ENCODE assay signal across 1 cellular context in the genomic region with DNA sequence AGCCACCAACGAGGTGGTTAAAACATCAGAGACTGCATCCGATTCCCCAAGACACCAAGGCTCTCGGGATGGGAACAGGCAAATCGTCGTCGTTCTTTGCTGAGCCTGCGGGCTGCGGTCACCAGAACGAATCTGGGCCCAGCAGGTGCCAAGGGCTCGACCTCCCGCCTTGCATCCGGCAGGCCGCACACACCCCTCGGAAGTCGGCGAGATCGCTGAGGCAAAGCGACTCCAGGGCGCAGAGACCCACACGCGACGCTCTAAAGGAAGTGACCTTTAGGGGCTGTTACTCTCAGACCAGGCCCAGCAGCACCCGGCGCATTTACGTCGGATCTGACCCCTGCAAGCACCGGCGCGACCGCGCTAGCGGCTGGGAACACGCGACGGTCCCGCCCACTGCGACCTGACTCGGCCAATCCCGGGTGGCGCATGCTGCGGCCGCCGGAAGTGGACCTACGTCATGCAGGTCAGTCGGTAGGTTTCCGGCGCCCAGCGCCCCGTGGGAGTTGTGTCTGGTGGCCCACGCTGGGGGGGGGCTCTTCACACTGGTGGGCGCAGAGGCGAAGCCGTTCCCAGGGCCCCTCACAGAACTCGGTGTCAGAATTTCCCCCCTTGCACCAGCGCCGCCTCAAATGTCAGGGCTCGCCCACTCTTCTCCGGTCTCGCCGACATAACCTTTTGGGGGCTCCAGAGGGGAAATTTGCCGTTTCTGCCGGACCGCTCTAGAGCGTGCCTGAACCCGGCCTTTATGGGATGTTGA.
A peak's percentile ranks its signal among the peaks of the same experiment; 100 is the strongest.
TF ChIP-seq lines count a peak whose summit lies in the region.

No MANE protein-coding gene starts in this region.

TF ChIP-seq in HepG2, 621 proteins besides CTCF, POLR2A, EP300 and RAD21 (continued from another document and continues in another):
- TF ChIP-seq, protein P1, sequence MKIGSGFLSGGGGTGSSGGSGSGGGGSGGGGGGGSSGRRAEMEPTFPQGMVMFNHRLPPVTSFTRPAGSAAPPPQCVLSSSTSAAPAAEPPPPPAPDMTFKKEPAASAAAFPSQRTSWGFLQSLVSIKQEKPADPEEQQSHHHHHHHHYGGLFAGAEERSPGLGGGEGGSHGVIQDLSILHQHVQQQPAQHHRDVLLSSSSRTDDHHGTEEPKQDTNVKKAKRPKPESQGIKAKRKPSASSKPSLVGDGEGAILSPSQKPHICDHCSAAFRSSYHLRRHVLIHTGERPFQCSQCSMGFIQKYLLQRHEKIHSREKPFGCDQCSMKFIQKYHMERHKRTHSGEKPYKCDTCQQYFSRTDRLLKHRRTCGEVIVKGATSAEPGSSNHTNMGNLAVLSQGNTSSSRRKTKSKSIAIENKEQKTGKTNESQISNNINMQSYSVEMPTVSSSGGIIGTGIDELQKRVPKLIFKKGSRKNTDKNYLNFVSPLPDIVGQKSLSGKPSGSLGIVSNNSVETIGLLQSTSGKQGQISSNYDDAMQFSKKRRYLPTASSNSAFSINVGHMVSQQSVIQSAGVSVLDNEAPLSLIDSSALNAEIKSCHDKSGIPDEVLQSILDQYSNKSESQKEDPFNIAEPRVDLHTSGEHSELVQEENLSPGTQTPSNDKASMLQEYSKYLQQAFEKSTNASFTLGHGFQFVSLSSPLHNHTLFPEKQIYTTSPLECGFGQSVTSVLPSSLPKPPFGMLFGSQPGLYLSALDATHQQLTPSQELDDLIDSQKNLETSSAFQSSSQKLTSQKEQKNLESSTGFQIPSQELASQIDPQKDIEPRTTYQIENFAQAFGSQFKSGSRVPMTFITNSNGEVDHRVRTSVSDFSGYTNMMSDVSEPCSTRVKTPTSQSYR (CRISPR knock-in tag; IDR thresholded peaks at IDR 0.05; ENCODE audit: borderline replicate concordance), result no peak
- no peak for TF ChIP-seq ZNF337 (CRISPR knock-in tag; IDR thresholded peaks at IDR 0.05; ENCODE audit: borderline replicate concordance, low read depth)
- no peak for TF ChIP-seq ZNF879 (CRISPR knock-in tag; IDR thresholded peaks at IDR 0.05)
- TF ChIP-seq FOXJ3 (CRISPR knock-in tag; IDR thresholded peaks at IDR 0.05; ENCODE audit: borderline replicate concordance), result 0 out of 2 replicates have a peak, but pooled peaks have one; percentile 18
- TF ChIP-seq SP2 (CRISPR knock-in tag; IDR thresholded peaks at IDR 0.05), result peak; percentile 93
- TF ChIP-seq, protein P2, sequence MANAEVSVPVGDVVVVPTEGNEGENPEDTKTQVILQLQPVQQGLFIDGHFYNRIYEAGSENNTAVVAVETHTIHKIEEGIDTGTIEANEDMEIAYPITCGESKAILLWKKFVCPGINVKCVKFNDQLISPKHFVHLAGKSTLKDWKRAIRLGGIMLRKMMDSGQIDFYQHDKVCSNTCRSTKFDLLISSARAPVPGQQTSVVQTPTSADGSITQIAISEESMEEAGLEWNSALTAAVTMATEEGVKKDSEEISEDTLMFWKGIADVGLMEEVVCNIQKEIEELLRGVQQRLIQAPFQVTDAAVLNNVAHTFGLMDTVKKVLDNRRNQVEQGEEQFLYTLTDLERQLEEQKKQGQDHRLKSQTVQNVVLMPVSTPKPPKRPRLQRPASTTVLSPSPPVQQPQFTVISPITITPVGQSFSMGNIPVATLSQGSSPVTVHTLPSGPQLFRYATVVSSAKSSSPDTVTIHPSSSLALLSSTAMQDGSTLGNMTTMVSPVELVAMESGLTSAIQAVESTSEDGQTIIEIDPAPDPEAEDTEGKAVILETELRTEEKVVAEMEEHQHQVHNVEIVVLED (CRISPR knock-in tag; IDR thresholded peaks at IDR 0.05; ENCODE audit: borderline replicate concordance), result peak; percentile 97
- peak; percentile 57 for TF ChIP-seq POLR2AphosphoS5 (IDR thresholded peaks at IDR 0.05; ENCODE audit: low read depth, low read length)
- TF ChIP-seq, protein P3, sequence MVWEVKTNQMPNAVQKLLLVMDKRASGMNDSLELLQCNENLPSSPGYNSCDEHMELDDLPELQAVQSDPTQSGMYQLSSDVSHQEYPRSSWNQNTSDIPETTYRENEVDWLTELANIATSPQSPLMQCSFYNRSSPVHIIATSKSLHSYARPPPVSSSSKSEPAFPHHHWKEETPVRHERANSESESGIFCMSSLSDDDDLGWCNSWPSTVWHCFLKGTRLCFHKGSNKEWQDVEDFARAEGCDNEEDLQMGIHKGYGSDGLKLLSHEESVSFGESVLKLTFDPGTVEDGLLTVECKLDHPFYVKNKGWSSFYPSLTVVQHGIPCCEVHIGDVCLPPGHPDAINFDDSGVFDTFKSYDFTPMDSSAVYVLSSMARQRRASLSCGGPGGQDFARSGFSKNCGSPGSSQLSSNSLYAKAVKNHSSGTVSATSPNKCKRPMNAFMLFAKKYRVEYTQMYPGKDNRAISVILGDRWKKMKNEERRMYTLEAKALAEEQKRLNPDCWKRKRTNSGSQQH (CRISPR knock-in tag; IDR thresholded peaks at IDR 0.05; ENCODE audit: low read depth), result no peak
- TF ChIP-seq CBX5 (CRISPR knock-in tag; IDR thresholded peaks at IDR 0.05; ENCODE audit: borderline replicate concordance), result no peak; the same call in 1 of the 2 replicates
- TF ChIP-seq BRCA1 (CRISPR knock-in tag; IDR thresholded peaks at IDR 0.05), result no peak
- 0 out of 2 replicates have a peak, but pooled peaks have one; percentile 17 for TF ChIP-seq FOXO1 (CRISPR knock-in tag; IDR thresholded peaks at IDR 0.05)
- TF ChIP-seq MBD4 (IDR thresholded peaks at IDR 0.05; ENCODE audit: borderline replicate concordance, low read length), result no peak
- no peak for TF ChIP-seq ZNF891 (CRISPR knock-in tag; IDR thresholded peaks at IDR 0.05)
- TF ChIP-seq HMG20A (CRISPR knock-in tag; IDR thresholded peaks at IDR 0.05; ENCODE audit: borderline replicate concordance), result no peak
- no peak for TF ChIP-seq ZNF251 (CRISPR knock-in tag; IDR thresholded peaks at IDR 0.05)
- TF ChIP-seq, protein P4, sequence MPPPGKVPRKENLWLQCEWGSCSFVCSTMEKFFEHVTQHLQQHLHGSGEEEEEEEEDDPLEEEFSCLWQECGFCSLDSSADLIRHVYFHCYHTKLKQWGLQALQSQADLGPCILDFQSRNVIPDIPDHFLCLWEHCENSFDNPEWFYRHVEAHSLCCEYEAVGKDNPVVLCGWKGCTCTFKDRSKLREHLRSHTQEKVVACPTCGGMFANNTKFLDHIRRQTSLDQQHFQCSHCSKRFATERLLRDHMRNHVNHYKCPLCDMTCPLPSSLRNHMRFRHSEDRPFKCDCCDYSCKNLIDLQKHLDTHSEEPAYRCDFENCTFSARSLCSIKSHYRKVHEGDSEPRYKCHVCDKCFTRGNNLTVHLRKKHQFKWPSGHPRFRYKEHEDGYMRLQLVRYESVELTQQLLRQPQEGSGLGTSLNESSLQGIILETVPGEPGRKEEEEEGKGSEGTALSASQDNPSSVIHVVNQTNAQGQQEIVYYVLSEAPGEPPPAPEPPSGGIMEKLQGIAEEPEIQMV (CRISPR knock-in tag; IDR thresholded peaks at IDR 0.05; ENCODE audit: low read depth), result no peak
- no peak for TF ChIP-seq SRF (IDR thresholded peaks at IDR 0.05; ENCODE audit: low read depth, low read length)
- TF ChIP-seq, protein P5, sequence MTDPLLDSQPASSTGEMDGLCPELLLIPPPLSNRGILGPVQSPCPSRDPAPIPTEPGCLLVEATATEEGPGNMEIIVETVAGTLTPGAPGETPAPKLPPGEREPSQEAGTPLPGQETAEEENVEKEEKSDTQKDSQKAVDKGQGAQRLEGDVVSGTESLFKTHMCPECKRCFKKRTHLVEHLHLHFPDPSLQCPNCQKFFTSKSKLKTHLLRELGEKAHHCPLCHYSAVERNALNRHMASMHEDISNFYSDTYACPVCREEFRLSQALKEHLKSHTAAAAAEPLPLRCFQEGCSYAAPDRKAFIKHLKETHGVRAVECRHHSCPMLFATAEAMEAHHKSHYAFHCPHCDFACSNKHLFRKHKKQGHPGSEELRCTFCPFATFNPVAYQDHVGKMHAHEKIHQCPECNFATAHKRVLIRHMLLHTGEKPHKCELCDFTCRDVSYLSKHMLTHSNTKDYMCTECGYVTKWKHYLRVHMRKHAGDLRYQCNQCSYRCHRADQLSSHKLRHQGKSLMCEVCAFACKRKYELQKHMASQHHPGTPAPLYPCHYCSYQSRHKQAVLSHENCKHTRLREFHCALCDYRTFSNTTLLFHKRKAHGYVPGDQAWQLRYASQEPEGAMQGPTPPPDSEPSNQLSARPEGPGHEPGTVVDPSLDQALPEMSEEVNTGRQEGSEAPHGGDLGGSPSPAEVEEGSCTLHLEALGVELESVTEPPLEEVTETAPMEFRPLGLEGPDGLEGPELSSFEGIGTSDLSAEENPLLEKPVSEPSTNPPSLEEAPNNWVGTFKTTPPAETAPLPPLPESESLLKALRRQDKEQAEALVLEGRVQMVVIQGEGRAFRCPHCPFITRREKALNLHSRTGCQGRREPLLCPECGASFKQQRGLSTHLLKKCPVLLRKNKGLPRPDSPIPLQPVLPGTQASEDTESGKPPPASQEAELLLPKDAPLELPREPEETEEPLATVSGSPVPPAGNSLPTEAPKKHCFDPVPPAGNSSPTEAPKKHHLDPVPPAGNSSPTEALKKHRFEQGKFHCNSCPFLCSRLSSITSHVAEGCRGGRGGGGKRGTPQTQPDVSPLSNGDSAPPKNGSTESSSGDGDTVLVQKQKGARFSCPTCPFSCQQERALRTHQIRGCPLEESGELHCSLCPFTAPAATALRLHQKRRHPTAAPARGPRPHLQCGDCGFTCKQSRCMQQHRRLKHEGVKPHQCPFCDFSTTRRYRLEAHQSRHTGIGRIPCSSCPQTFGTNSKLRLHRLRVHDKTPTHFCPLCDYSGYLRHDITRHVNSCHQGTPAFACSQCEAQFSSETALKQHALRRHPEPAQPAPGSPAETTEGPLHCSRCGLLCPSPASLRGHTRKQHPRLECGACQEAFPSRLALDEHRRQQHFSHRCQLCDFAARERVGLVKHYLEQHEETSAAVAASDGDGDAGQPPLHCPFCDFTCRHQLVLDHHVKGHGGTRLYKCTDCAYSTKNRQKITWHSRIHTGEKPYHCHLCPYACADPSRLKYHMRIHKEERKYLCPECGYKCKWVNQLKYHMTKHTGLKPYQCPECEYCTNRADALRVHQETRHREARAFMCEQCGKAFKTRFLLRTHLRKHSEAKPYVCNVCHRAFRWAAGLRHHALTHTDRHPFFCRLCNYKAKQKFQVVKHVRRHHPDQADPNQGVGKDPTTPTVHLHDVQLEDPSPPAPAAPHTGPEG (CRISPR knock-in tag; IDR thresholded peaks at IDR 0.05), result no peak
- TF ChIP-seq, protein P6, sequence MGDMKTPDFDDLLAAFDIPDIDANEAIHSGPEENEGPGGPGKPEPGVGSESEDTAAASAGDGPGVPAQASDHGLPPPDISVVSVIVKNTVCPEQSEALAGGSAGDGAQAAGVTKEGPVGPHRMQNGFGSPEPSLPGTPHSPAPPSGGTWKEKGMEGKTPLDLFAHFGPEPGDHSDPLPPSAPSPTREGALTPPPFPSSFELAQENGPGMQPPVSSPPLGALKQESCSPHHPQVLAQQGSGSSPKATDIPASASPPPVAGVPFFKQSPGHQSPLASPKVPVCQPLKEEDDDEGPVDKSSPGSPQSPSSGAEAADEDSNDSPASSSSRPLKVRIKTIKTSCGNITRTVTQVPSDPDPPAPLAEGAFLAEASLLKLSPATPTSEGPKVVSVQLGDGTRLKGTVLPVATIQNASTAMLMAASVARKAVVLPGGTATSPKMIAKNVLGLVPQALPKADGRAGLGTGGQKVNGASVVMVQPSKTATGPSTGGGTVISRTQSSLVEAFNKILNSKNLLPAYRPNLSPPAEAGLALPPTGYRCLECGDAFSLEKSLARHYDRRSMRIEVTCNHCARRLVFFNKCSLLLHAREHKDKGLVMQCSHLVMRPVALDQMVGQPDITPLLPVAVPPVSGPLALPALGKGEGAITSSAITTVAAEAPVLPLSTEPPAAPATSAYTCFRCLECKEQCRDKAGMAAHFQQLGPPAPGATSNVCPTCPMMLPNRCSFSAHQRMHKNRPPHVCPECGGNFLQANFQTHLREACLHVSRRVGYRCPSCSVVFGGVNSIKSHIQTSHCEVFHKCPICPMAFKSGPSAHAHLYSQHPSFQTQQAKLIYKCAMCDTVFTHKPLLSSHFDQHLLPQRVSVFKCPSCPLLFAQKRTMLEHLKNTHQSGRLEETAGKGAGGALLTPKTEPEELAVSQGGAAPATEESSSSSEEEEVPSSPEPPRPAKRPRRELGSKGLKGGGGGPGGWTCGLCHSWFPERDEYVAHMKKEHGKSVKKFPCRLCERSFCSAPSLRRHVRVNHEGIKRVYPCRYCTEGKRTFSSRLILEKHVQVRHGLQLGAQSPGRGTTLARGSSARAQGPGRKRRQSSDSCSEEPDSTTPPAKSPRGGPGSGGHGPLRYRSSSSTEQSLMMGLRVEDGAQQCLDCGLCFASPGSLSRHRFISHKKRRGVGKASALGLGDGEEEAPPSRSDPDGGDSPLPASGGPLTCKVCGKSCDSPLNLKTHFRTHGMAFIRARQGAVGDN (CRISPR knock-in tag; IDR thresholded peaks at IDR 0.05), result peak; percentile 94
- TF ChIP-seq, protein P7, sequence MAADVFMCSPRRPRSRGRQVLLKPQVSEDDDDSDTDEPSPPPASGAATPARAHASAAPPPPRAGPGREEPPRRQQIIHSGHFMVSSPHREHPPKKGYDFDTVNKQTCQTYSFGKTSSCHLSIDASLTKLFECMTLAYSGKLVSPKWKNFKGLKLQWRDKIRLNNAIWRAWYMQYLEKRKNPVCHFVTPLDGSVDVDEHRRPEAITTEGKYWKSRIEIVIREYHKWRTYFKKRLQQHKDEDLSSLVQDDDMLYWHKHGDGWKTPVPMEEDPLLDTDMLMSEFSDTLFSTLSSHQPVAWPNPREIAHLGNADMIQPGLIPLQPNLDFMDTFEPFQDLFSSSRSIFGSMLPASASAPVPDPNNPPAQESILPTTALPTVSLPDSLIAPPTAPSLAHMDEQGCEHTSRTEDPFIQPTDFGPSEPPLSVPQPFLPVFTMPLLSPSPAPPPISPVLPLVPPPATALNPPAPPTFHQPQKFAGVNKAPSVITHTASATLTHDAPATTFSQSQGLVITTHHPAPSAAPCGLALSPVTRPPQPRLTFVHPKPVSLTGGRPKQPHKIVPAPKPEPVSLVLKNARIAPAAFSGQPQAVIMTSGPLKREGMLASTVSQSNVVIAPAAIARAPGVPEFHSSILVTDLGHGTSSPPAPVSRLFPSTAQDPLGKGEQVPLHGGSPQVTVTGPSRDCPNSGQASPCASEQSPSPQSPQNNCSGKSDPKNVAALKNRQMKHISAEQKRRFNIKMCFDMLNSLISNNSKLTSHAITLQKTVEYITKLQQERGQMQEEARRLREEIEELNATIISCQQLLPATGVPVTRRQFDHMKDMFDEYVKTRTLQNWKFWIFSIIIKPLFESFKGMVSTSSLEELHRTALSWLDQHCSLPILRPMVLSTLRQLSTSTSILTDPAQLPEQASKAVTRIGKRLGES (CRISPR knock-in tag; IDR thresholded peaks at IDR 0.05; ENCODE audit: borderline replicate concordance), result no peak
- TF ChIP-seq, protein P8, sequence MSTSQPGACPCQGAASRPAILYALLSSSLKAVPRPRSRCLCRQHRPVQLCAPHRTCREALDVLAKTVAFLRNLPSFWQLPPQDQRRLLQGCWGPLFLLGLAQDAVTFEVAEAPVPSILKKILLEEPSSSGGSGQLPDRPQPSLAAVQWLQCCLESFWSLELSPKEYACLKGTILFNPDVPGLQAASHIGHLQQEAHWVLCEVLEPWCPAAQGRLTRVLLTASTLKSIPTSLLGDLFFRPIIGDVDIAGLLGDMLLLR (CRISPR knock-in tag; IDR thresholded peaks at IDR 0.05), result no peak
- TF ChIP-seq, protein P9, sequence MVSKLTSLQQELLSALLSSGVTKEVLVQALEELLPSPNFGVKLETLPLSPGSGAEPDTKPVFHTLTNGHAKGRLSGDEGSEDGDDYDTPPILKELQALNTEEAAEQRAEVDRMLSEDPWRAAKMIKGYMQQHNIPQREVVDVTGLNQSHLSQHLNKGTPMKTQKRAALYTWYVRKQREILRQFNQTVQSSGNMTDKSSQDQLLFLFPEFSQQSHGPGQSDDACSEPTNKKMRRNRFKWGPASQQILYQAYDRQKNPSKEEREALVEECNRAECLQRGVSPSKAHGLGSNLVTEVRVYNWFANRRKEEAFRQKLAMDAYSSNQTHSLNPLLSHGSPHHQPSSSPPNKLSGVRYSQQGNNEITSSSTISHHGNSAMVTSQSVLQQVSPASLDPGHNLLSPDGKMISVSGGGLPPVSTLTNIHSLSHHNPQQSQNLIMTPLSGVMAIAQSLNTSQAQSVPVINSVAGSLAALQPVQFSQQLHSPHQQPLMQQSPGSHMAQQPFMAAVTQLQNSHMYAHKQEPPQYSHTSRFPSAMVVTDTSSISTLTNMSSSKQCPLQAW (CRISPR knock-in tag; IDR thresholded peaks at IDR 0.05), result no peak
- no peak for TF ChIP-seq RCOR2 (CRISPR knock-in tag; IDR thresholded peaks at IDR 0.05)
